ENCODE assay signal across 9 cellular contexts in genomic region chr12:11727133-11727664, GRCh38.
DNase-seq lines count a peak whose midpoint lies in the region; ATAC-seq and TF ChIP-seq lines count a peak whose summit lies in the region.
"Had no signal": no experiment of that assay in that cellular context is flagged by ENCODE, and none has a peak within 500 bp of the region (broad histone marks: within the 10 kb centered on the region; RNA-seq: fewer than 3 reads in every experiment).

No MANE protein-coding gene starts in this region.

- no peaks in the 10 kb centered on the region for H3K36me3 Mint-ChIP-seq in glutamatergic neuron (ENCODE audit: unreplicated experiment)

- no peaks in the 10 kb centered on the region for H3K27me3 Mint-ChIP-seq in glutamatergic neuron (ENCODE audit: unreplicated experiment)

- peak; percentile 94 for DNase-seq in Jurkat, Clone E6-1 (ENCODE audit: low read depth, low spot score)
- DNase-seq in activated CD4-positive, alpha-beta T cell treated with anti-CD3 and anti-CD28 coated beads, Interleukin-2, amount 50 U/mL, for 1 hour, result peak; percentile 44
- peak in 9 of 10 donors; percentile 31 to 81 (median 62) for DNase-seq in dorsolateral prefrontal cortex
- peak; percentile 19 to 62 (median 35) for DNase-seq in stimulated activated CD4-positive, alpha-beta T cell treated with anti-CD3 and anti-CD28 coated beads, TNF-alpha, amount 100 ng/mL, for 48 hours (ENCODE audit: low read depth in 3 of 3)
- no peak for DNase-seq in DMS79 treated with DMSO at 0.1 percent for 48 hours (lab: John Stamatoyannopoulos, UW)
- DNase-seq in glutamatergic neuron, result no peak
- DNase-seq: NCI-H1048 had no signal

- no peak overlapping the region for H3K4me3 ChIP-seq in Jurkat, Clone E6-1 (ENCODE audit: low read length)
- H3K4me3 ChIP-seq in dorsolateral prefrontal cortex, result no peak overlapping the region

- H3K4me3 Mint-ChIP-seq in glutamatergic neuron (ENCODE audit: unreplicated experiment), result no peak overlapping the region

- H3K4me1 Mint-ChIP-seq in glutamatergic neuron (ENCODE audit: low read depth, unreplicated experiment), result no peaks in the 10 kb centered on the region

- no peaks in the 10 kb centered on the region for H3K9me3 Mint-ChIP-seq in glutamatergic neuron (ENCODE audit: unreplicated experiment)

- TF ChIP-seq CTCF in dorsolateral prefrontal cortex (IDR thresholded peaks at IDR 0.05 in 54 of 56, conservative IDR thresholded peaks at IDR 0.05 in 2 of 56; ENCODE audit: low read depth in 1 of 56, partially characterized antibody in 56 of 56) (no peak), glutamatergic neuron (IDR thresholded peaks at IDR 0.05; ENCODE audit: partially characterized antibody, unreplicated experiment) (no peak)

- no peaks in the 10 kb centered on the region for H3K27me3 ChIP-seq in dorsolateral prefrontal cortex

- H3K27ac ChIP-seq in dorsolateral prefrontal cortex, result peak overlapping the region in 37 of 59 donors; percentile 2 to 86 (median 48)

- intact Hi-C loops in dorsolateral prefrontal cortex (cut with DNase I), result no loop called here

- ATAC-seq in HG03432 (IDR thresholded peaks at IDR 0.05; ENCODE audit: unreplicated experiment), result no peak
- ATAC-seq in HG03135 (IDR thresholded peaks at IDR 0.05; ENCODE audit: unreplicated experiment), result no peak

- H3K27ac Mint-ChIP-seq in glutamatergic neuron (ENCODE audit: unreplicated experiment), result no peak overlapping the region

Comparison
In these comparisons a context has a peak if more than half of its experiments do, and no peak if none do; other contexts are left out.
1. DNase-seq: peak in Jurkat, Clone E6-1 (single experiment), activated CD4-positive, alpha-beta T cell treated with anti-CD3 and anti-CD28 coated beads, Interleukin-2, amount 50 U/mL, for 1 hour (single experiment), dorsolateral prefrontal cortex (9 of 10) and stimulated activated CD4-positive, alpha-beta T cell treated with anti-CD3 and anti-CD28 coated beads, TNF-alpha, amount 100 ng/mL, for 48 hours (3 of 3); none in DMS79 treated with DMSO at 0.1 percent for 48 hours (single experiment) and glutamatergic neuron (single experiment).